17 cellular contexts compared by ENCODE assay signal in the genomic region with DNA sequence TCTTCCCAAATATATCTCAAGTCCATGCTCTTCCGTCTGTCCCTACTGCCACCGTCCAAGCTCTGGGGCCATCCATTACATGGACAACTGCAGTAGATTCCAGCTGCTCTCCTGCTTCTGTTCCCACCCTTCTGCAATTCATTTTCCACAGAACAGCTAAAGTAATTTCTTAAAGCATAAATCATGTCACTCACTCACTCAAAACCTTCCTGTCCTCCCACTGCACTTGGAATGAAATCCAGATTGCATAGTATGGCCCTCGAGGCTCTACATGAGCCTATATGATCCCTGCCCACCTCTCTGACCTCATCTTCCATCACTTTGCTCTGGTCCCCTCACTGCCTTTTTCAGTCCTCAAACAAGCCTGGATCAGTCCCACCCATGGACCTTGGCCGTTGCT. TPM values are rescaled to one million over a fixed set of nuclear protein-coding genes. Genes with fewer than 3 reads are reported as not detected.
DNase-seq lines count a peak whose midpoint lies in the region; ATAC-seq, FAIRE-seq and TF ChIP-seq lines count a peak whose summit lies in the region.
"Had no signal": no experiment of that assay in that cellular context is flagged by ENCODE, and none has a peak within 500 bp of the region (broad histone marks: within the 10 kb centered on the region; RNA-seq: fewer than 3 reads in every experiment).

No MANE protein-coding gene starts in this region.

- H3K56ac ChIP-seq in H1 (replicated peaks; ENCODE audit: insufficient read length, low read depth, low read length): no peak overlapping the region

- TF ChIP-seq RAD21 in H1 (IDR thresholded peaks at IDR 0.05 in 1 of 2, conservative IDR thresholded peaks at IDR 0.05 in 1 of 2; ENCODE audit: low read depth in 2 of 2, low read length in 2 of 2): no peak

- no peak overlapping the region for H3K23ac ChIP-seq in H1 (ENCODE audit: insufficient read length)

- H3K4me3 ChIP-seq in H1 (ENCODE audit: extremely low read depth in 1 of 4, insufficient read depth in 2 of 4, low read depth in 3 of 4, low read length in 4 of 4) (no peak overlapping the region), uterus (no peak overlapping the region)

- TF ChIP-seq POLR2A in H1 (IDR thresholded peaks at IDR 0.05; ENCODE audit: control extremely low read depth in 1 of 2, low read depth in 2 of 2, low read length in 2 of 2) (no peak), uterus (IDR thresholded peaks at IDR 0.05) (no peak)

- H3K79me1 ChIP-seq in H1 (ENCODE audit: low read depth, low read length): peaks cover 6% of the 10 kb centered on the region; the same call in 1 of the 2 replicates

- DNase-seq in NCI-H226 (peak; percentile 22), H1 (ENCODE audit: low read depth in 1 of 2, low spot score in 2 of 2) (no peak), nephron progenitor cell (no peak), uterus (no peak), DMS53 (lab: John Stamatoyannopoulos, UW) (no peak)
- DNase-seq in CD4-positive, alpha-beta T cell: no peak
- DNase-seq in activated CD4-positive, alpha-beta T cell treated with anti-CD3 and anti-CD28 coated beads for 1 hour: no peak
- DNase-seq: DMS 273 treated with DMSO at 0.1 percent for 48 hours, NCI-H187, NCI-H446, NCI-H69, Right ventricle myocardium superior had no signal

- CTCF ChIA-PET in H1 (lab: Charles Lee; ENCODE audit: partially characterized antibody): interaction anchor here (1.0 to 2.2 kb wide), 5 partner anchors 11 to 251 kb away, joined by 3 to 9 read pairs (median 3); no protein-coding TSS in a partner anchor
- CTCF ChIA-PET in CD4-positive, alpha-beta T cell (lab: Charles Lee): no interaction called here

- H3K4ac ChIP-seq in H1 (replicated peaks; ENCODE audit: insufficient read length, low read depth, low read length): no peak overlapping the region

- no peak overlapping the region for H2AFZ ChIP-seq in H1 (ENCODE audit: low read length)

- WGBS in H1 (ENCODE audit: extremely low coverage in 1 of 2, insufficient coverage in 1 of 2, insufficient read length in 1 of 2, insufficient replicate concordance in 2 of 2, low coverage in 1 of 2, low lambda C conversion rate in 2 of 2, missing lambda C conversion rate in 1 of 2), 2 experiments: 87% methylated on average over 4 of the region's 4 CpGs; no CpG with 5 or more reads in 1 of the 2 experiments

- intact Hi-C loops in uterus (cut with DNase I; ENCODE audit: low total_unique reads): no loop called here
- intact Hi-C loops in CD4-positive, alpha-beta T cell (cut with DNase I, micrococcal nuclease): no loop called here

- H3K9ac ChIP-seq in H1 (replicated peaks in 1 of 4; ENCODE audit: extremely low read depth in 1 of 4, low read depth in 3 of 4, low read length in 3 of 4): no peak overlapping the region

- H2AK5ac ChIP-seq in H1 (ENCODE audit: low read depth, low read length): no peak overlapping the region

- H3K23me2 ChIP-seq in H1 (ENCODE audit: low read depth, low read length): no peaks in the 10 kb centered on the region

- no peak overlapping the region for H3K14ac ChIP-seq in H1 (ENCODE audit: insufficient read length)

- peak overlapping the region; percentile 3 for H2BK120ac ChIP-seq in H1 (replicated peaks; ENCODE audit: low read depth, low read length)

- H2BK12ac ChIP-seq in H1 (ENCODE audit: low read depth, low read length): peak overlapping the region; percentile 82

- FAIRE-seq in H1 (lab: Jason Lieb, UNC): no peak
- FAIRE-seq: GM12892, H54, RCC 7860 had no signal

- peaks cover 13% of the 10 kb centered on the region for H3K4me1 Mint-ChIP-seq in nephron progenitor cell
- peaks cover 38% of the 10 kb centered on the region for H3K4me1 Mint-ChIP-seq in CD4-positive, alpha-beta T cell (ENCODE audit: low read depth)

- no peak for TF ChIP-seq EP300 in H1 (IDR thresholded peaks at IDR 0.05; ENCODE audit: borderline replicate concordance in 1 of 2, low read depth in 2 of 2, low read length in 2 of 2)

- no peaks in the 10 kb centered on the region for H3K27me3 Mint-ChIP-seq in nephron progenitor cell (ENCODE audit: low read depth, poor library complexity)
- no peaks in the 10 kb centered on the region for H3K27me3 Mint-ChIP-seq in CD4-positive, alpha-beta T cell
- H3K27me3 Mint-ChIP-seq: IgD-negative memory B cell had no signal

- H4K20me1 ChIP-seq in H1 (replicated peaks in 1 of 2; ENCODE audit: control insufficient read depth in 1 of 2, insufficient read depth in 2 of 2, low read length in 2 of 2): no peaks in the 10 kb centered on the region

- no peak overlapping the region for H4K5ac ChIP-seq in H1 (ENCODE audit: insufficient read length, low read depth, low read length)

- H3K27me3 ChIP-seq in H1 (replicated peaks in 1 of 4; ENCODE audit: control insufficient read depth in 3 of 4, extremely low read depth in 1 of 4, insufficient read depth in 3 of 4, low read length in 3 of 4) (no peaks in the 10 kb centered on the region), uterus (no peaks in the 10 kb centered on the region)
- H3K27me3 ChIP-seq in CD4-positive, alpha-beta T cell (ENCODE audit: control insufficient read depth, insufficient read depth, low read length): no peaks in the 10 kb centered on the region

- peak overlapping the region; percentile 76; the same call in 1 of the 2 replicates for H2BK15ac ChIP-seq in H1 (ENCODE audit: low read length)

- peaks cover 9 to 95% of the 10 kb centered on the region in 2 experiments for H3K79me2 ChIP-seq in H1 (ENCODE audit: control insufficient read depth in 1 of 2, insufficient read depth in 2 of 2, low read length in 2 of 2)

- POLR2A ChIA-PET in H1 (lab: Charles Lee; ENCODE audit: partially characterized antibody): interaction anchor here (0.6 to 2.6 kb wide), 4 partner anchors 10 to 56 kb away, joined by 3 to 20 read pairs (median 4); a partner anchor contains a TSS
- POLR2A ChIA-PET in CD4-positive, alpha-beta T cell (lab: Charles Lee): no interaction called here

- H3K36me3 Mint-ChIP-seq in nephron progenitor cell (ENCODE audit: low read depth): peaks cover 23% of the 10 kb centered on the region
- no peaks in the 10 kb centered on the region for H3K36me3 Mint-ChIP-seq in CD4-positive, alpha-beta T cell (ENCODE audit: low read depth)

- H3K36me3 ChIP-seq in H1 (ENCODE audit: control insufficient read depth in 2 of 4, insufficient read depth in 4 of 4, low read length in 3 of 4): no peaks in the 10 kb centered on the region
- no peaks in the 10 kb centered on the region for H3K36me3 ChIP-seq in uterus

- peak overlapping the region in 1 of 2 experiments; percentile 20; a peak in 1 of 4 replicates for H3K4me2 ChIP-seq in H1 (ENCODE audit: insufficient read depth in 1 of 2, low read depth in 2 of 2, low read length in 2 of 2)

- peak overlapping the region; percentile 64 for H3K27ac Mint-ChIP-seq in nephron progenitor cell
- H3K27ac Mint-ChIP-seq in CD4-positive, alpha-beta T cell: no peak overlapping the region
- H3K27ac Mint-ChIP-seq: IgD-negative memory B cell had no signal

- H3K18ac ChIP-seq in H1 (ENCODE audit: extremely low read depth, low read length): peak overlapping the region; percentile 76

- H3K4me1 ChIP-seq in H1 (replicated peaks in 1 of 4; ENCODE audit: control insufficient read depth in 3 of 4, insufficient read depth in 4 of 4, low read length in 3 of 4): peaks cover 0 to 23% (median 16%) of the 10 kb centered on the region in 4 experiments; a peak in 5 of 7 replicates
- peaks cover 0 to 9% of the 10 kb centered on the region in 2 donors for H3K4me1 ChIP-seq in uterus

- H3K9me3 ChIP-seq in H1 (ENCODE audit: insufficient read depth in 2 of 2, low read depth in 1 of 2, low read length in 1 of 2): no peaks in the 10 kb centered on the region
- H3K9me3 ChIP-seq in uterus: no peaks in the 10 kb centered on the region
- no peaks in the 10 kb centered on the region for H3K9me3 ChIP-seq in CD4-positive, alpha-beta T cell (ENCODE audit: control insufficient read depth, low read length)

- H4K91ac ChIP-seq in H1 (replicated peaks; ENCODE audit: insufficient read length, low read length): peak overlapping the region; percentile 4

- no peak overlapping the region for H3K27ac ChIP-seq in H1 (ENCODE audit: low read depth, low read length)
- peak overlapping the region; percentile 15 to 91 for H3K27ac ChIP-seq in uterus
- H3K27ac ChIP-seq in CD4-positive, alpha-beta T cell (ENCODE audit: low read depth, low read length): no peak overlapping the region
- H3K27ac ChIP-seq: C4-2B had no signal

- peak overlapping the region; percentile 8 for H2BK5ac ChIP-seq in H1 (ENCODE audit: low read depth, low read length)

- H3K4me3 Mint-ChIP-seq in nephron progenitor cell: no peak overlapping the region
- no peak overlapping the region for H3K4me3 Mint-ChIP-seq in CD4-positive, alpha-beta T cell
- H3K4me3 Mint-ChIP-seq: IgD-negative memory B cell had no signal

- no peak overlapping the region for H4K8ac ChIP-seq in H1 (ENCODE audit: extremely low read depth, insufficient read depth, low read length)

- peaks cover 10% of the 10 kb centered on the region for H3K9me3 Mint-ChIP-seq in nephron progenitor cell
- H3K9me3 Mint-ChIP-seq in CD4-positive, alpha-beta T cell: peaks cover 3% of the 10 kb centered on the region

- ATAC-seq in CD4-positive, alpha-beta T cell (ENCODE audit: poor library complexity): no peak

- H2BK20ac ChIP-seq in H1 (ENCODE audit: low read length): peak overlapping the region; percentile 43; the same call in 1 of the 2 replicates

- TF ChIP-seq CTCF in H1 (IDR thresholded peaks at IDR 0.05; ENCODE audit: control extremely low read depth in 1 of 3, insufficient read depth in 1 of 3, low read depth in 1 of 3, low read length in 3 of 3) (no peak), nephron progenitor cell (IDR thresholded peaks at IDR 0.05) (no peak), uterus (IDR thresholded peaks at IDR 0.05) (no peak)
- TF ChIP-seq CTCF in CD4-positive, alpha-beta T cell (IDR thresholded peaks at IDR 0.05): no peak

TF ChIP-seq in H1, 55 proteins besides CTCF, POLR2A, EP300 and RAD21 (continues in another document):
- TF ChIP-seq RNF2 (IDR thresholded peaks at IDR 0.05; ENCODE audit: borderline replicate concordance, low read depth, low read length, missing control alignments, poor library complexity, severe bottlenecking) (no peak), SP4 (IDR thresholded peaks at IDR 0.05; ENCODE audit: low read length) (no peak), KDM4A (IDR thresholded peaks at IDR 0.05; ENCODE audit: low read depth, low read length, severe bottlenecking) (no peak), RFX5 (IDR thresholded peaks at IDR 0.05; ENCODE audit: borderline replicate concordance, low read depth, low read length) (no peak)

RNA-seq across cellular contexts. Expression of a gene that starts 10.9 kb away (rescaled TPM):
- 131 and 136 TPM in 2 replicates for total RNA-seq in H1 (2021; fragmentation: NEBNext Ultra II Directional; extraction: Animal tissue kit (Norgen Biotek cat#: 25700))
- polyA plus RNA-seq in H1 (2011; rRNA removed): 12.3 and 16.9 TPM in 2 replicates
- polyA plus RNA-seq in H1 (2011; cell fraction: cytosol; rRNA removed): 17.1 TPM
- polyA plus RNA-seq in H1 (2011; cell fraction: nucleus; rRNA removed): 55.0 TPM
- polyA plus RNA-seq in H1 (2012, experiment 1 of 2): 24.5 to 41.1 TPM (median 35.9 TPM) in 4 replicates
- 2.2 TPM for polyA plus RNA-seq in H1 (2012, experiment 2 of 2)
- 94.2 TPM for polyA plus RNA-seq in H1 (2013, experiment 1 of 2)
- polyA plus RNA-seq in H1 (2013, experiment 2 of 2): 88.2 TPM
- 73.4 and 79.0 TPM in 2 replicates for polyA minus RNA-seq in H1 (2011; rRNA and poly(A)+ RNA removed)
- 45.4 TPM for polyA minus RNA-seq in H1 (2011; cell fraction: cytosol; rRNA and poly(A)+ RNA removed)
- 142 TPM for polyA minus RNA-seq in H1 (2011; cell fraction: nucleus; rRNA and poly(A)+ RNA removed)
- 100 to 1,000 TPM in 1 of 4 donors, 10 to 100 TPM in 3; 78.2 to 145 (median 90.1) TPM for total RNA-seq in uterus
- total RNA-seq in CD4-positive, alpha-beta T cell: 10 to 100 TPM; 19.6 to 25.0 TPM

Comparison
In these comparisons a context has a peak if more than half of its experiments do, and no peak if none do; other contexts are left out.
1. H3K27ac ChIP-seq: peak in uterus (2 of 2); none in H1 (single experiment) and CD4-positive, alpha-beta T cell (single experiment).